8 cellular contexts compared by ENCODE assay signal in genomic region chrX:57121162-57121741, GRCh38. TPM values are rescaled to one million over a fixed set of nuclear protein-coding genes. Genes with fewer than 3 reads are reported as not detected.
DNase-seq lines count a peak whose midpoint lies in the region; ATAC-seq and TF ChIP-seq lines count a peak whose summit lies in the region.

Gene SPIN2B (minus strand): TSS chrX:57121548.

- no peaks in the 10 kb centered on the region for H3K9me2 ChIP-seq in PC-9 (ENCODE audit: insufficient read depth)

- H3K9me3 ChIP-seq in PC-9 (ENCODE audit: insufficient read depth, low read depth) = no peaks in the 10 kb centered on the region
- H3K9me3 ChIP-seq in esophagus squamous epithelium = no peaks in the 10 kb centered on the region

- CTCF ChIA-PET in PC-9 (lab: Charles Lee) = interaction anchor here (0.7 kb wide), 1 partner anchor 877 kb away, joined by 3 read pairs; no protein-coding TSS in a partner anchor

- no peaks in the 10 kb centered on the region for H4K20me1 ChIP-seq in PC-9 (ENCODE audit: insufficient read depth)

- 0 out of 2 replicates have a peak, but pooled peaks cover 9% of the 10 kb centered on the region for H3K79me2 ChIP-seq in PC-9 (ENCODE audit: low read depth)

- H3K27ac ChIP-seq in PC-9 (no peak within 1 kb of the TSS), esophagus squamous epithelium (peak within 1 kb of the TSS; percentile 75 to 87 (median 86))

- H3K4me3 ChIP-seq in PC-9 (peak within 1 kb of the TSS; percentile 68), esophagus squamous epithelium (peak within 1 kb of the TSS; percentile 50 to 77 (median 64))

- H3K27me3 ChIP-seq in PC-9 (ENCODE audit: insufficient read depth, low read depth) (no peaks in the 10 kb centered on the region), esophagus squamous epithelium (no peaks in the 10 kb centered on the region)

- TF ChIP-seq POLR2A in esophagus squamous epithelium (IDR thresholded peaks at IDR 0.05) = peak in 2 of 4 donors; percentile 4 to 57

- H3K4me2 ChIP-seq in PC-9 = peak within 1 kb of the TSS; percentile 88

- ATAC-seq in GM21526 (IDR thresholded peaks at IDR 0.05; ENCODE audit: low FRiP score, unreplicated experiment) = peak; percentile 98

- H3K4me1 ChIP-seq in PC-9 (replicated peaks; ENCODE audit: insufficient read depth) (no peaks in the 10 kb centered on the region), esophagus squamous epithelium (peaks cover 0 to 5% (median 0%) of the 10 kb centered on the region in 3 donors)

- peak; percentile 95 for DNase-seq in DMS 273 (lab: John Stamatoyannopoulos, UW; ENCODE audit: unreplicated experiment)
- DNase-seq in HuH-7.5 (ENCODE audit: low spot score) = peak; percentile 6
- DNase-seq in PC-9 = peak; percentile 76 to 93
- DNase-seq in activated T-cell treated with anti-CD3 and anti-CD28 coated beads, Interleukin-2, amount 50 U/mL, for 1 hour = peak; percentile 71
- peak; percentile 29 for DNase-seq in esophagus squamous epithelium (lab: John Stamatoyannopoulos, UW)
- peak; percentile 87 for DNase-seq in myocyte (ENCODE audit: low read depth)
- DNase-seq in stimulated activated CD8-positive, alpha-beta memory T cell treated with anti-CD3 and anti-CD28 coated beads, Interleukin-7, amount 100 ng/mL, for 48 hours (ENCODE audit: extremely low read depth in 1 of 2, low read depth in 1 of 2) = peak; percentile 54 to 77

- 0 to 44% methylated on average over 1 to 28 of the region's 42 CpGs for WGBS in esophagus squamous epithelium, 2 donors

- intact Hi-C loops in PC-9 (cut with micrococcal nuclease; ENCODE audit: unreplicated experiment) = no loop called here
- intact Hi-C loops in esophagus squamous epithelium (cut with DNase I) = loop anchor here (10.0 kb wide), 1 partner anchor 1324 kb away; no protein-coding TSS in a partner anchor

- TF ChIP-seq CTCF in PC-9 (conservative IDR thresholded peaks at IDR 0.05) = no peak
- TF ChIP-seq CTCF in esophagus squamous epithelium (IDR thresholded peaks at IDR 0.05) = no peak

- no peaks in the 10 kb centered on the region for H3K36me3 ChIP-seq in PC-9 (ENCODE audit: low read depth)
- H3K36me3 ChIP-seq in esophagus squamous epithelium = no peaks in the 10 kb centered on the region

- no TSS peak for BruUV-seq in PC-9 (replicated peaks; lab: Mats Ljungman, UMichigan)

- POLR2A ChIA-PET in PC-9 (lab: Charles Lee; ENCODE audit: unreplicated experiment) = interaction anchor here (0.5 to 0.7 kb wide), 3 partner anchors 60 to 731 kb away, joined by 3 to 4 read pairs (median 3); no protein-coding TSS in a partner anchor

- no peaks in the 10 kb centered on the region for H3F3A ChIP-seq in PC-9 (ENCODE audit: insufficient read depth, low read depth)

- H2AFZ ChIP-seq in PC-9 = peak within 1 kb of the TSS; percentile 87

RNA-seq across cellular contexts. Expression of gene SPIN2B, which starts in this region (rescaled TPM):
- 31.2 and 36.0 TPM in 2 replicates for total RNA-seq in PC-9 (2021)
- 1 to 10 TPM; 2.2 to 7.4 (median 3.2) TPM for total RNA-seq in esophagus squamous epithelium
- 19.1 and 20.5 TPM in 2 replicates for total RNA-seq in myocyte
- 22.6 TPM for polyA plus RNA-seq in myocyte (2012)

Comparison
In these comparisons a context has a peak if more than half of its experiments do, and no peak if none do; other contexts are left out.
1. DNase-seq: peak in every context shown above with its lines; median percentile 95 in DMS 273; 87 in myocyte; 84 in PC-9; 71 in activated T-cell treated with anti-CD3 and anti-CD28 coated beads, Interleukin-2, amount 50 U/mL, for 1 hour; 66 in stimulated activated CD8-positive, alpha-beta memory T cell treated with anti-CD3 and anti-CD28 coated beads, Interleukin-7, amount 100 ng/mL, for 48 hours; 29 in esophagus squamous epithelium; 6 in HuH-7.5.